ENCODE assay signal across 8 cellular contexts in the genomic region with DNA sequence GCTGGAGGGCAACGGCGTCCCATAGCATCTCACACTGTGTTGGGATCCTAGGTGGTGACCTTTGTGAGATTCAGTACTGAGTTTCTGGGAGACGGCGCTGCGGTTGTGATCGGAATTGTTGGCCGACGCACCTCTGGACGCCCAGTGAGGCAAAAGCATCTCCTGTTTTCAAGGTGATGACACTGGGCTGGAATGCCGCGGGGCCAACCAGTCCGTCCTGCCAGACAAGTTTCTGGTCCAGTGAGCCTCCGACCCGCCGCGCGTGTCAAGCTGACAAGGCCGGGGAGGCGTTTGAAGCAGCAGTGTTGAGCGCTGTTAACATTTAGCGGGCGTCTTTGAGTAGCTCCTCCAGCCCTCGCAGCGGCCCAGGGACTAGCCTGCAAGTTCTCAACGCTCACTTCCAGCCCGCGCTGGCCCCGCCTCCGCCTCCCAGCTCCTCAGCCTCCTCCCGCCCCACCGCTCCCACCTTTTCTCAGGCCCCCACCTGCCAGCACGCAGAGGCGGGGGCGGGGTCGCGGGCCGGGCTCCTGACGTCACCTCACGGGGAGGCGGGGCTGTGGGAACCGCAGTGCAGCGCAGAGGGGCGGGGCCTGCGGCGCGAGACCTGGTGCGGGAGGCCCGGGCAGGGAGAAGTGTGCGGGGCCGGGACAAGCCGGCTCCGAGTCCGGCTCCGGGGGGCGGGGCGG. TPM values are rescaled to one million over a fixed set of nuclear protein-coding genes. Genes with fewer than 3 reads are reported as not detected.
DNase-seq lines count a peak whose midpoint lies in the region; ATAC-seq and TF ChIP-seq lines count a peak whose summit lies in the region.

No MANE protein-coding gene starts in this region.

- TF ChIP-seq POLR2A in transverse colon (IDR thresholded peaks at IDR 0.05) = peak; percentile 50

- no peak overlapping the region for H3K27ac Mint-ChIP-seq in activated naive CD8-positive, alpha-beta T cell treated with anti-CD3 and anti-CD28 coated beads, Interleukin-2, amount 50 U/mL, for 24 hours

- H3K36me3 ChIP-seq in heart right ventricle (no peaks in the 10 kb centered on the region), transverse colon (no peaks in the 10 kb centered on the region)

- H3K9me3 ChIP-seq in heart right ventricle (no peaks in the 10 kb centered on the region), transverse colon (no peaks in the 10 kb centered on the region)

- no peak for TF ChIP-seq EP300 in transverse colon (IDR thresholded peaks at IDR 0.05; ENCODE audit: low read depth)

- DNase-seq in EL = peak; percentile 52
- no peak for DNase-seq in HFF-Myc (ENCODE audit: extremely low read depth, low read depth)
- peak; percentile 44 for DNase-seq in NCI-H1092 (lab: John Stamatoyannopoulos, UW)
- DNase-seq in T follicular helper cell (ENCODE audit: low read depth) = peak; percentile 90
- peak; percentile 81 for DNase-seq in activated naive CD8-positive, alpha-beta T cell treated with anti-CD3 and anti-CD28 coated beads, Interleukin-2, amount 50 U/mL, for 24 hours
- peak; percentile 74 to 83 for DNase-seq in heart right ventricle
- peak; percentile 72 for DNase-seq in pons (ENCODE audit: low spot score)
- peak; percentile 97 for DNase-seq in transverse colon

- H3K4me1 ChIP-seq in heart right ventricle (peaks cover 0 to 19% (median 14%) of the 10 kb centered on the region in 9 donors), transverse colon (peaks cover 4 to 11% (median 5%) of the 10 kb centered on the region in 4 donors)

- TF ChIP-seq CTCF in HFF-Myc (IDR thresholded peaks at IDR 0.05; ENCODE audit: low read depth, low read length, missing control alignments) = no peak
- no peak for TF ChIP-seq CTCF in heart right ventricle (IDR thresholded peaks at IDR 0.05)
- TF ChIP-seq CTCF in transverse colon (IDR thresholded peaks at IDR 0.05) = peak in 2 of 5 experiments; percentile 19

- peak; percentile 79 for ATAC-seq in activated naive CD8-positive, alpha-beta T cell treated with anti-CD3 and anti-CD28 coated beads, Interleukin-2, amount 50 U/mL, for 24 hours
- peak; percentile 89 to 96 (median 94) for ATAC-seq in heart right ventricle

- peak overlapping the region in 8 of 10 donors; percentile 11 to 78 (median 46) for H3K27ac ChIP-seq in heart right ventricle
- H3K27ac ChIP-seq in transverse colon = peak overlapping the region; percentile 86 to 91 (median 90)

- peaks cover 13% of the 10 kb centered on the region for H3K4me1 Mint-ChIP-seq in activated naive CD8-positive, alpha-beta T cell treated with anti-CD3 and anti-CD28 coated beads, Interleukin-2, amount 50 U/mL, for 24 hours

- H3K4me3 ChIP-seq in HFF-Myc (replicated peaks; ENCODE audit: low read depth, low read length) (peak overlapping the region; percentile 50), heart right ventricle (peak overlapping the region; percentile 68 to 95 (median 76)), transverse colon (peak overlapping the region; percentile 67 to 93 (median 72))

- 1% methylated on average over 48 to 56 of the region's 56 CpGs for WGBS in heart right ventricle, 2 donors
- 4 to 18% methylated on average over 3 to 37 of the region's 56 CpGs for WGBS in transverse colon (ENCODE audit: low coverage in 1 of 2), 2 donors

- intact Hi-C loops in heart right ventricle (cut with DNase I) (loop anchor here in 3 of 10 donors (5.0 to 10.0 kb wide), 3 partner anchors 90 to 382 kb away; partner anchors contain the start of gene WDFY3 (in 1 of the 3)), transverse colon (cut with DNase I; ENCODE audit: low total_unique reads) (no loop called here)

- in situ Hi-C loops in transverse colon (cut with MboI; ENCODE audit: low pct_ligation_motif_present in 1 of 4, low pct_unique_long_range_greater_than_20kb in 1 of 4, low sequenced_read_pairs in 3 of 4) = no loop called here

- H3K9me3 Mint-ChIP-seq in activated naive CD8-positive, alpha-beta T cell treated with anti-CD3 and anti-CD28 coated beads, Interleukin-2, amount 50 U/mL, for 24 hours = peaks cover 3% of the 10 kb centered on the region

- peaks cover 4% of the 10 kb centered on the region for H3K36me3 Mint-ChIP-seq in activated naive CD8-positive, alpha-beta T cell treated with anti-CD3 and anti-CD28 coated beads, Interleukin-2, amount 50 U/mL, for 24 hours (ENCODE audit: low read depth)

- H3K4me3 Mint-ChIP-seq in activated naive CD8-positive, alpha-beta T cell treated with anti-CD3 and anti-CD28 coated beads, Interleukin-2, amount 50 U/mL, for 24 hours = peak overlapping the region; percentile 64

- H3K27me3 Mint-ChIP-seq in activated naive CD8-positive, alpha-beta T cell treated with anti-CD3 and anti-CD28 coated beads, Interleukin-2, amount 50 U/mL, for 24 hours = peaks cover 49% of the 10 kb centered on the region

- H3K27me3 ChIP-seq in heart right ventricle (peaks cover 0 to 73% (median 29%) of the 10 kb centered on the region in 7 donors), transverse colon (peaks cover 4% of the 10 kb centered on the region)

RNA-seq across cellular contexts. Expression of gene CDS1, which starts 0.5 kb away (rescaled TPM):
- total RNA-seq in heart right ventricle (1 to 10 TPM in 1 of 10 donors, under 1 TPM in 9; 0.28 to 1.2 (median 0.49) TPM), transverse colon (10 to 100 TPM; 21.6 to 44.0 (median 34.5) TPM)
- under 1 TPM; 0.45 to 0.66 TPM for polyA plus RNA-seq in heart right ventricle

Comparison
In these comparisons a context has a peak if more than half of its experiments do, and no peak if none do; other contexts are left out.
1. RNA of gene CDS1, which starts 0.5 kb away (total RNA-seq): 21.6 to 44.0 TPM in transverse colon; 0.28 to 1.2 TPM in heart right ventricle; every median in the first group is over 10 times any median in the second.
2. Peak in every context shown above with its lines, with median percentiles within 50 percentile points of each other: H3K4me3 ChIP-seq.